Comparison of ENCODE assay signal across 1 cellular context in the genomic region with DNA sequence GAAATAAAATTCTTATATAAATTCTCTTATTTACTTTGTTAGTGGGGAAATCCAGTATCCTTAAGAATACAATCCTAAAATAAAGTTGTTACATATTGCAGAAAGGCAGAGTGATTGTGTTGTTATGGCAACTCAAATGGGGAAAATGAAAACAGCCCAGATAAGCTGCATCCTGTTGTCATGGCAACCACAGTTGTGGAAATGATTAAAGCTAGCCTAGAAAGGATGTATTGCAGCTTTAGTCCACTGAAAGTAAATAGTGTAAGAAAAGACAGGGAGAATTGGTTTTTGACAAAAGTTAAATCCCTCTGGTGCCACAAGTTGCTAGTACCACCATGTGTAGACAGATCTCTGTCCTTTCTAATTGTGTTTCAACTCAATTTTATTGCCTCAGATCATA.
TF ChIP-seq lines count a peak whose summit lies in the region.

No MANE protein-coding gene starts in this region.

TF ChIP-seq in K562, 482 proteins besides CTCF, POLR2A, EP300 and RAD21 (continued from another document):
- TF ChIP-seq, protein P1, sequence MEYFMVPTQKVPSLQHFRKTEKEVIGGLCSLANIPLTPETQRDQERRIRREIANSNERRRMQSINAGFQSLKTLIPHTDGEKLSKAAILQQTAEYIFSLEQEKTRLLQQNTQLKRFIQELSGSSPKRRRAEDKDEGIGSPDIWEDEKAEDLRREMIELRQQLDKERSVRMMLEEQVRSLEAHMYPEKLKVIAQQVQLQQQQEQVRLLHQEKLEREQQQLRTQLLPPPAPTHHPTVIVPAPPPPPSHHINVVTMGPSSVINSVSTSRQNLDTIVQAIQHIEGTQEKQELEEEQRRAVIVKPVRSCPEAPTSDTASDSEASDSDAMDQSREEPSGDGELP (CRISPR knock-in tag; IDR thresholded peaks at IDR 0.05; ENCODE audit: borderline replicate concordance): no peak
- TF ChIP-seq ZNF77 (CRISPR knock-in tag; IDR thresholded peaks at IDR 0.05) (no peak), BDP1 (IDR thresholded peaks at IDR 0.05; ENCODE audit: insufficient read depth, insufficient read length) (no peak), NFIC (IDR thresholded peaks at IDR 0.05) (no peak), RFX1 (IDR thresholded peaks at IDR 0.05) (peak; percentile 96), MXI1 (IDR thresholded peaks at IDR 0.05; ENCODE audit: low read depth, low read length) (peak; percentile 85), THRAP3 (IDR thresholded peaks at IDR 0.05; ENCODE audit: borderline replicate concordance) (no peak), RCOR1 (IDR thresholded peaks at IDR 0.05; ENCODE audit: borderline replicate concordance in 1 of 2, low read depth in 2 of 2, low read length in 2 of 2) (peak in 1 of 2 experiments; percentile 89; a peak in 2 of 4 replicates), TAF9B (IDR thresholded peaks at IDR 0.05; ENCODE audit: partially characterized antibody) (no peak), BMI1 (IDR thresholded peaks at IDR 0.05; ENCODE audit: low read length) (peak; percentile 86; the same call in 1 of the 2 replicates), KDM1A (IDR thresholded peaks at IDR 0.05) (0 out of 4 replicates have a peak, but pooled peaks of 1 of the 2 experiments have one; percentile 17), NR2F6 (CRISPR knock-in tag; IDR thresholded peaks at IDR 0.05) (no peak), BRD4 (IDR thresholded peaks at IDR 0.05) (no peak), CSDE1 (IDR thresholded peaks at IDR 0.05) (peak in 1 of 2 experiments; percentile 60; a peak in 1 of 4 replicates), ZC3H4 (CRISPR knock-in tag; IDR thresholded peaks at IDR 0.05; ENCODE audit: borderline replicate concordance) (no peak), LCOR (CRISPR knock-in tag; IDR thresholded peaks at IDR 0.05) (no peak), FOXJ2 (tag; IDR thresholded peaks at IDR 0.05) (peak; percentile 89), MEF2A (IDR thresholded peaks at IDR 0.05; ENCODE audit: control insufficient read depth, low read depth, low read length) (no peak), FOXK1 (CRISPR knock-in tag; IDR thresholded peaks at IDR 0.05; ENCODE audit: borderline replicate concordance) (no peak), ZNF174 (CRISPR knock-in tag; IDR thresholded peaks at IDR 0.05) (no peak), XRCC5 (IDR thresholded peaks at IDR 0.05; ENCODE audit: low read depth, low read length) (no peak), TEAD2 (tag; IDR thresholded peaks at IDR 0.05) (no peak)
- TF ChIP-seq, protein P2, sequence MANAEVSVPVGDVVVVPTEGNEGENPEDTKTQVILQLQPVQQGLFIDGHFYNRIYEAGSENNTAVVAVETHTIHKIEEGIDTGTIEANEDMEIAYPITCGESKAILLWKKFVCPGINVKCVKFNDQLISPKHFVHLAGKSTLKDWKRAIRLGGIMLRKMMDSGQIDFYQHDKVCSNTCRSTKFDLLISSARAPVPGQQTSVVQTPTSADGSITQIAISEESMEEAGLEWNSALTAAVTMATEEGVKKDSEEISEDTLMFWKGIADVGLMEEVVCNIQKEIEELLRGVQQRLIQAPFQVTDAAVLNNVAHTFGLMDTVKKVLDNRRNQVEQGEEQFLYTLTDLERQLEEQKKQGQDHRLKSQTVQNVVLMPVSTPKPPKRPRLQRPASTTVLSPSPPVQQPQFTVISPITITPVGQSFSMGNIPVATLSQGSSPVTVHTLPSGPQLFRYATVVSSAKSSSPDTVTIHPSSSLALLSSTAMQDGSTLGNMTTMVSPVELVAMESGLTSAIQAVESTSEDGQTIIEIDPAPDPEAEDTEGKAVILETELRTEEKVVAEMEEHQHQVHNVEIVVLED (CRISPR knock-in tag; IDR thresholded peaks at IDR 0.05): no peak
- TF ChIP-seq, protein P3, sequence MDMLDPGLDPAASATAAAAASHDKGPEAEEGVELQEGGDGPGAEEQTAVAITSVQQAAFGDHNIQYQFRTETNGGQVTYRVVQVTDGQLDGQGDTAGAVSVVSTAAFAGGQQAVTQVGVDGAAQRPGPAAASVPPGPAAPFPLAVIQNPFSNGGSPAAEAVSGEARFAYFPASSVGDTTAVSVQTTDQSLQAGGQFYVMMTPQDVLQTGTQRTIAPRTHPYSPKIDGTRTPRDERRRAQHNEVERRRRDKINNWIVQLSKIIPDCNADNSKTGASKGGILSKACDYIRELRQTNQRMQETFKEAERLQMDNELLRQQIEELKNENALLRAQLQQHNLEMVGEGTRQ (CRISPR knock-in tag; IDR thresholded peaks at IDR 0.05): no peak
